In genomic region chr21:42056996-42057689, GRCh38 we compare ENCODE assay signal across 9 cellular contexts. TPM values are rescaled to one million over a fixed set of nuclear protein-coding genes. Genes with fewer than 3 reads are reported as not detected.
DNase-seq lines count a peak whose midpoint lies in the region; ATAC-seq and TF ChIP-seq lines count a peak whose summit lies in the region.
"Had no signal": no experiment of that assay in that cellular context is flagged by ENCODE, and none has a peak within 500 bp of the region (broad histone marks: within the 10 kb centered on the region; RNA-seq: fewer than 3 reads in every experiment).

No MANE protein-coding gene starts in this region.

- no peaks in the 10 kb centered on the region for H3K27me3 ChIP-seq in smooth muscle cell (ENCODE audit: low read depth)

- H3F3A ChIP-seq in smooth muscle cell (ENCODE audit: low read depth), result no peaks in the 10 kb centered on the region

- no peaks in the 10 kb centered on the region for H3K36me3 ChIP-seq in smooth muscle cell (ENCODE audit: low read depth)

- no peaks in the 10 kb centered on the region for H3K9me3 ChIP-seq in smooth muscle cell (replicated peaks; ENCODE audit: low read depth)

- TF ChIP-seq CTCF in smooth muscle cell (IDR thresholded peaks at IDR 0.05; ENCODE audit: borderline replicate concordance, insufficient read depth, poor library complexity, severe bottlenecking), result no peak

- DNase-seq in GOT3 (lab: John Stamatoyannopoulos, UW) (peak; percentile 62), NCI-H748 treated with DMSO at 0.1 percent for 48 hours (lab: John Stamatoyannopoulos, UW) (peak; percentile 94), fibroblast of gingiva (ENCODE audit: low read depth) (peak; percentile 98), smooth muscle cell (lab: John Stamatoyannopoulos, UW; ENCODE audit: unreplicated experiment) (no peak)
- DNase-seq in stimulated activated CD4-positive, alpha-beta T cell treated with anti-CD3 and anti-CD28 coated beads, Interleukin-15, amount 100 ng/mL, for 24 hours, result no peak

- 28% methylated on average over 17 of the region's 17 CpGs for WGBS in smooth muscle cell (ENCODE audit: low lambda C conversion rate)

- peak overlapping the region; percentile 43 for H2AFZ ChIP-seq in smooth muscle cell (ENCODE audit: low read depth)

- peak overlapping the region; percentile 46 for H3K9ac ChIP-seq in smooth muscle cell (ENCODE audit: low read depth)

- peak overlapping the region; percentile 53 for H3K4me2 ChIP-seq in smooth muscle cell

- H3K79me2 ChIP-seq in smooth muscle cell (ENCODE audit: low read depth), result no peaks in the 10 kb centered on the region

- no peak overlapping the region for H3K4me3 ChIP-seq in smooth muscle cell

- ATAC-seq in HG02973 (IDR thresholded peaks at IDR 0.05; ENCODE audit: unreplicated experiment), result no peak
- ATAC-seq in GM18907 (IDR thresholded peaks at IDR 0.05; ENCODE audit: unreplicated experiment), result no peak
- no peak for ATAC-seq in GM18909 (IDR thresholded peaks at IDR 0.05; ENCODE audit: poor library complexity, unreplicated experiment)

- H3K4me1 ChIP-seq in smooth muscle cell (ENCODE audit: low read depth), result peaks cover 9% of the 10 kb centered on the region

- H3K27ac ChIP-seq in smooth muscle cell (ENCODE audit: low read depth), result peak overlapping the region; percentile 86

- H4K20me1 ChIP-seq in smooth muscle cell (ENCODE audit: low read depth), result no peaks in the 10 kb centered on the region

RNA-seq across cellular contexts. Expression of gene UMODL1, which starts 14.0 kb away (rescaled TPM):
- not detected in 2 replicates for total RNA-seq in smooth muscle cell
- polyA plus RNA-seq in smooth muscle cell, result 0.14 TPM in 1 of 2 replicates, not detected in the other
- total RNA-seq: NCI-H460 had no signal

RNA-seq across cellular contexts. Expression of gene ZBTB21, which starts 47.0 kb away (rescaled TPM):
- 22.5 and 24.1 TPM in 2 replicates for total RNA-seq in smooth muscle cell
- 6.2 and 8.4 TPM in 2 replicates for polyA plus RNA-seq in smooth muscle cell

Comparison
In these comparisons a context has a peak if more than half of its experiments do, and no peak if none do; other contexts are left out.
1. DNase-seq: peak in GOT3 (single experiment), NCI-H748 treated with DMSO at 0.1 percent for 48 hours (single experiment) and fibroblast of gingiva (single experiment); none in smooth muscle cell (single experiment) and stimulated activated CD4-positive, alpha-beta T cell treated with anti-CD3 and anti-CD28 coated beads, Interleukin-15, amount 100 ng/mL, for 24 hours (single experiment).